Comparison of ENCODE assay signal across 1 cellular context in the genomic region with DNA sequence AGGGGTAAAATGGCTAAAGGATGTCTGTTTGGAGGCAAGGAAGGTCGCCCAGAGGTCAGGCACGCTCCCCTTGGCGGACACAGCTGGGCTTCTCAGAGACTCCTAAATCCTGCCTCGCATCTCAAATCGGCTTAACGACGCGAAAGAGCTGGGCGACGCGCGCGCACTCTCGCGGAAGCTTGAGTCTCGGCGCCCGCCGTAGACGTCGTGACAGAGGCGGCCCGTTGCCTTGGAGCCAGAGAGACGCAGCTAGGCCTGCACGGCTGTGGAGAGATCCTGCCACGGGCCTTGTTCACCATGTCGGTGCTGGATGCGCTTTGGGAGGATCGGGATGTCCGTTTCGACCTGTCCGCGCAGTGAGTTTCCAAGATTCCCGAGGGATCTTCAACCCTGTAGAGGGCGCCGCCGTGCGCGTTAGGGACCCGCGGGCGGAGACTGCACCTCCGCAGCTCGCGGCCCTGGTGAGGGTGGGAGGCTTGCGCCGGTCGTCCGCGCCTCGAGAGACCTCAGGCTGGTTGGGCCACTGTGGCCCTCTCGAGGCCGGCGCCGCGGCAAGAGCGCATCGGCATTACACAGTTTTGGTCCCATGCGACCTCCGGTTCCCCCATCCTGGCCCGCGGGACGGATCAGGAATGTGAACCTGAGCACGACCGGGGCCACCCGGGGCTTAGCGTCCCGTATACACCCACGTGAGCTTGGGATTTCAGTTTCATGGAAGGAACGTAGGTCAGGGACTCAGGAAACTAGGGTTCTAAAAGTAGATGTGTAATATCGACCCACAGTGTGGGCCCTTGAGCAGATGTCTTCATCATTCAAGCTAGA.
TF ChIP-seq lines count a peak whose summit lies in the region.

A gene (plus strand): TSS at position 238 of the 822 bp plus-strand sequence. CDS start 60 bp downstream, at position 298.

TF ChIP-seq in K562, 482 proteins besides CTCF, POLR2A, EP300 and RAD21 (continued from another document and continues in another):
- TF ChIP-seq, protein P1, sequence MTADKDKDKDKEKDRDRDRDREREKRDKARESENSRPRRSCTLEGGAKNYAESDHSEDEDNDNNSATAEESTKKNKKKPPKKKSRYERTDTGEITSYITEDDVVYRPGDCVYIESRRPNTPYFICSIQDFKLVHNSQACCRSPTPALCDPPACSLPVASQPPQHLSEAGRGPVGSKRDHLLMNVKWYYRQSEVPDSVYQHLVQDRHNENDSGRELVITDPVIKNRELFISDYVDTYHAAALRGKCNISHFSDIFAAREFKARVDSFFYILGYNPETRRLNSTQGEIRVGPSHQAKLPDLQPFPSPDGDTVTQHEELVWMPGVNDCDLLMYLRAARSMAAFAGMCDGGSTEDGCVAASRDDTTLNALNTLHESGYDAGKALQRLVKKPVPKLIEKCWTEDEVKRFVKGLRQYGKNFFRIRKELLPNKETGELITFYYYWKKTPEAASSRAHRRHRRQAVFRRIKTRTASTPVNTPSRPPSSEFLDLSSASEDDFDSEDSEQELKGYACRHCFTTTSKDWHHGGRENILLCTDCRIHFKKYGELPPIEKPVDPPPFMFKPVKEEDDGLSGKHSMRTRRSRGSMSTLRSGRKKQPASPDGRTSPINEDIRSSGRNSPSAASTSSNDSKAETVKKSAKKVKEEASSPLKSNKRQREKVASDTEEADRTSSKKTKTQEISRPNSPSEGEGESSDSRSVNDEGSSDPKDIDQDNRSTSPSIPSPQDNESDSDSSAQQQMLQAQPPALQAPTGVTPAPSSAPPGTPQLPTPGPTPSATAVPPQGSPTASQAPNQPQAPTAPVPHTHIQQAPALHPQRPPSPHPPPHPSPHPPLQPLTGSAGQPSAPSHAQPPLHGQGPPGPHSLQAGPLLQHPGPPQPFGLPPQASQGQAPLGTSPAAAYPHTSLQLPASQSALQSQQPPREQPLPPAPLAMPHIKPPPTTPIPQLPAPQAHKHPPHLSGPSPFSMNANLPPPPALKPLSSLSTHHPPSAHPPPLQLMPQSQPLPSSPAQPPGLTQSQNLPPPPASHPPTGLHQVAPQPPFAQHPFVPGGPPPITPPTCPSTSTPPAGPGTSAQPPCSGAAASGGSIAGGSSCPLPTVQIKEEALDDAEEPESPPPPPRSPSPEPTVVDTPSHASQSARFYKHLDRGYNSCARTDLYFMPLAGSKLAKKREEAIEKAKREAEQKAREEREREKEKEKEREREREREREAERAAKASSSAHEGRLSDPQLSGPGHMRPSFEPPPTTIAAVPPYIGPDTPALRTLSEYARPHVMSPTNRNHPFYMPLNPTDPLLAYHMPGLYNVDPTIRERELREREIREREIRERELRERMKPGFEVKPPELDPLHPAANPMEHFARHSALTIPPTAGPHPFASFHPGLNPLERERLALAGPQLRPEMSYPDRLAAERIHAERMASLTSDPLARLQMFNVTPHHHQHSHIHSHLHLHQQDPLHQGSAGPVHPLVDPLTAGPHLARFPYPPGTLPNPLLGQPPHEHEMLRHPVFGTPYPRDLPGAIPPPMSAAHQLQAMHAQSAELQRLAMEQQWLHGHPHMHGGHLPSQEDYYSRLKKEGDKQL (CRISPR knock-in tag; IDR thresholded peaks at IDR 0.05; ENCODE audit: borderline replicate concordance): no peak
- TF ChIP-seq ESRRA (IDR thresholded peaks at IDR 0.05; ENCODE audit: borderline replicate concordance, low read depth) (peak; percentile 69), GATA2 (CRISPR knock-in tag; IDR thresholded peaks at IDR 0.05) (no peak), ZNF263 (CRISPR knock-in tag; IDR thresholded peaks at IDR 0.05; ENCODE audit: borderline replicate concordance) (peak; percentile 75; the same call in 1 of the 2 replicates), SMAD3 (CRISPR knock-in tag; conservative IDR thresholded peaks at IDR 0.05) (no peak), CSDE1 (IDR thresholded peaks at IDR 0.05) (peak in 1 of 2 experiments; percentile 62; a peak in 1 of 4 replicates), RAD51 (IDR thresholded peaks at IDR 0.05; ENCODE audit: borderline replicate concordance, low read depth) (0 out of 2 replicates have a peak, but pooled peaks have one; percentile 31), SAFB (IDR thresholded peaks at IDR 0.05; ENCODE audit: borderline replicate concordance, low read depth, low read length) (peak; percentile 67; the same call in 1 of the 2 replicates), PHF20 (IDR thresholded peaks at IDR 0.05; ENCODE audit: partially characterized antibody) (peak; percentile 81), ZNF124 (CRISPR knock-in tag; IDR thresholded peaks at IDR 0.05) (no peak), MBD2 (IDR thresholded peaks at IDR 0.05; ENCODE audit: borderline replicate concordance, low read depth) (no peak), FOXM1 (IDR thresholded peaks at IDR 0.05; ENCODE audit: low read depth) (no peak), FOXM1 (CRISPR knock-in tag; IDR thresholded peaks at IDR 0.05; ENCODE audit: low read depth) (0 out of 2 replicates have a peak, but pooled peaks have one; percentile 19), MIER1 (IDR thresholded peaks at IDR 0.05; ENCODE audit: low read depth) (no peak), CXXC5 (CRISPR knock-in tag; IDR thresholded peaks at IDR 0.05) (peak; percentile 95), NR2C2 (CRISPR knock-in tag; IDR thresholded peaks at IDR 0.05) (peak; percentile 48; the same call in 1 of the 2 replicates), NR2C2 (tag; IDR thresholded peaks at IDR 0.05) (no peak), ZNF316 (IDR thresholded peaks at IDR 0.05) (no peak), SMAD4 (CRISPR knock-in tag; conservative IDR thresholded peaks at IDR 0.05) (peak; percentile 66), ZNF24 (IDR thresholded peaks at IDR 0.05) (peak; percentile 50; the same call in 1 of the 2 replicates), TCF7 (IDR thresholded peaks at IDR 0.05; ENCODE audit: borderline replicate concordance) (peak; percentile 80; the same call in 1 of the 2 replicates), DIDO1 (tag; IDR thresholded peaks at IDR 0.05; ENCODE audit: low read depth) (peak; percentile 85), SRF (CRISPR knock-in tag; IDR thresholded peaks at IDR 0.05) (no peak), ZFX (CRISPR knock-in tag; IDR thresholded peaks at IDR 0.05) (peak; percentile 99), TEAD2 (tag; IDR thresholded peaks at IDR 0.05) (no peak), MTA1 (IDR thresholded peaks at IDR 0.05; ENCODE audit: borderline replicate concordance) (peak; percentile 95), ZNF282 (CRISPR knock-in tag; IDR thresholded peaks at IDR 0.05) (peak; percentile 96; the same call in 1 of the 2 replicates), GTF2F1 (IDR thresholded peaks at IDR 0.05; ENCODE audit: low read depth, low read length) (no peak), FOS (IDR thresholded peaks at IDR 0.05; ENCODE audit: extremely low read depth, insufficient read length) (no peak), CBX1 (IDR thresholded peaks at IDR 0.05; ENCODE audit: low read depth) (no peak), ZBTB7A (IDR thresholded peaks at IDR 0.05; ENCODE audit: borderline replicate concordance, control insufficient read depth, low read depth, low read length) (peak; percentile 45; the same call in 1 of the 2 replicates), ZSCAN32 (CRISPR knock-in tag; IDR thresholded peaks at IDR 0.05) (0 out of 2 replicates have a peak, but pooled peaks have one; percentile 9), PRMT5 (CRISPR knock-in tag; IDR thresholded peaks at IDR 0.05) (no peak), ZBED1 (IDR thresholded peaks at IDR 0.05) (peak; percentile 40; the same call in 1 of the 2 replicates), ZNF347 (CRISPR knock-in tag; IDR thresholded peaks at IDR 0.05; ENCODE audit: low read depth) (no peak), ZNF3 (CRISPR knock-in tag; IDR thresholded peaks at IDR 0.05) (no peak), ZNF76 (CRISPR knock-in tag; IDR thresholded peaks at IDR 0.05; ENCODE audit: borderline replicate concordance) (no peak)
- TF ChIP-seq, protein P2, sequence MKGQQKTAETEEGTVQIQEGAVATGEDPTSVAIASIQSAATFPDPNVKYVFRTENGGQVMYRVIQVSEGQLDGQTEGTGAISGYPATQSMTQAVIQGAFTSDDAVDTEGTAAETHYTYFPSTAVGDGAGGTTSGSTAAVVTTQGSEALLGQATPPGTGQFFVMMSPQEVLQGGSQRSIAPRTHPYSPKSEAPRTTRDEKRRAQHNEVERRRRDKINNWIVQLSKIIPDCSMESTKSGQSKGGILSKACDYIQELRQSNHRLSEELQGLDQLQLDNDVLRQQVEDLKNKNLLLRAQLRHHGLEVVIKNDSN (CRISPR knock-in tag; IDR thresholded peaks at IDR 0.05): 0 out of 2 replicates have a peak, but pooled peaks have one; percentile 44
- TF ChIP-seq, protein P3, sequence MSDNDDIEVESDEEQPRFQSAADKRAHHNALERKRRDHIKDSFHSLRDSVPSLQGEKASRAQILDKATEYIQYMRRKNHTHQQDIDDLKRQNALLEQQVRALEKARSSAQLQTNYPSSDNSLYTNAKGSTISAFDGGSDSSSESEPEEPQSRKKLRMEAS (CRISPR knock-in tag; IDR thresholded peaks at IDR 0.05): peak; percentile 82
- TF ChIP-seq, protein P4, sequence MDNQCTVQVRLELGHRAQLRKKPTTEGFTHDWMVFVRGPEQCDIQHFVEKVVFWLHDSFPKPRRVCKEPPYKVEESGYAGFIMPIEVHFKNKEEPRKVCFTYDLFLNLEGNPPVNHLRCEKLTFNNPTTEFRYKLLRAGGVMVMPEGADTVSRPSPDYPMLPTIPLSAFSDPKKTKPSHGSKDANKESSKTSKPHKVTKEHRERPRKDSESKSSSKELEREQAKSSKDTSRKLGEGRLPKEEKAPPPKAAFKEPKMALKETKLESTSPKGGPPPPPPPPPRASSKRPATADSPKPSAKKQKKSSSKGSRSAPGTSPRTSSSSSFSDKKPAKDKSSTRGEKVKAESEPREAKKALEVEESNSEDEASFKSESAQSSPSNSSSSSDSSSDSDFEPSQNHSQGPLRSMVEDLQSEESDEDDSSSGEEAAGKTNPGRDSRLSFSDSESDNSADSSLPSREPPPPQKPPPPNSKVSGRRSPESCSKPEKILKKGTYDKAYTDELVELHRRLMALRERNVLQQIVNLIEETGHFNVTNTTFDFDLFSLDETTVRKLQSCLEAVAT (IDR thresholded peaks at IDR 0.05): no peak
- TF ChIP-seq, protein P5, sequence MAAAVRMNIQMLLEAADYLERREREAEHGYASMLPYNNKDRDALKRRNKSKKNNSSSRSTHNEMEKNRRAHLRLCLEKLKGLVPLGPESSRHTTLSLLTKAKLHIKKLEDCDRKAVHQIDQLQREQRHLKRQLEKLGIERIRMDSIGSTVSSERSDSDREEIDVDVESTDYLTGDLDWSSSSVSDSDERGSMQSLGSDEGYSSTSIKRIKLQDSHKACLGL (CRISPR knock-in tag; IDR thresholded peaks at IDR 0.05; ENCODE audit: borderline replicate concordance, poor library complexity, severe bottlenecking): no peak
- TF ChIP-seq, protein P6, sequence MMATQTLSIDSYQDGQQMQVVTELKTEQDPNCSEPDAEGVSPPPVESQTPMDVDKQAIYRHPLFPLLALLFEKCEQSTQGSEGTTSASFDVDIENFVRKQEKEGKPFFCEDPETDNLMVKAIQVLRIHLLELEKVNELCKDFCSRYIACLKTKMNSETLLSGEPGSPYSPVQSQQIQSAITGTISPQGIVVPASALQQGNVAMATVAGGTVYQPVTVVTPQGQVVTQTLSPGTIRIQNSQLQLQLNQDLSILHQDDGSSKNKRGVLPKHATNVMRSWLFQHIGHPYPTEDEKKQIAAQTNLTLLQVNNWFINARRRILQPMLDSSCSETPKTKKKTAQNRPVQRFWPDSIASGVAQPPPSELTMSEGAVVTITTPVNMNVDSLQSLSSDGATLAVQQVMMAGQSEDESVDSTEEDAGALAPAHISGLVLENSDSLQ (IDR thresholded peaks at IDR 0.05): peak; percentile 20; the same call in 1 of the 2 replicates
- TF ChIP-seq, protein P7, sequence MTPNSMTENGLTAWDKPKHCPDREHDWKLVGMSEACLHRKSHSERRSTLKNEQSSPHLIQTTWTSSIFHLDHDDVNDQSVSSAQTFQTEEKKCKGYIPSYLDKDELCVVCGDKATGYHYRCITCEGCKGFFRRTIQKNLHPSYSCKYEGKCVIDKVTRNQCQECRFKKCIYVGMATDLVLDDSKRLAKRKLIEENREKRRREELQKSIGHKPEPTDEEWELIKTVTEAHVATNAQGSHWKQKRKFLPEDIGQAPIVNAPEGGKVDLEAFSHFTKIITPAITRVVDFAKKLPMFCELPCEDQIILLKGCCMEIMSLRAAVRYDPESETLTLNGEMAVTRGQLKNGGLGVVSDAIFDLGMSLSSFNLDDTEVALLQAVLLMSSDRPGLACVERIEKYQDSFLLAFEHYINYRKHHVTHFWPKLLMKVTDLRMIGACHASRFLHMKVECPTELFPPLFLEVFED (CRISPR knock-in tag; conservative IDR thresholded peaks at IDR 0.05): 0 out of 2 replicates have a peak, but pooled peaks have one; percentile 27
- TF ChIP-seq, protein P8, sequence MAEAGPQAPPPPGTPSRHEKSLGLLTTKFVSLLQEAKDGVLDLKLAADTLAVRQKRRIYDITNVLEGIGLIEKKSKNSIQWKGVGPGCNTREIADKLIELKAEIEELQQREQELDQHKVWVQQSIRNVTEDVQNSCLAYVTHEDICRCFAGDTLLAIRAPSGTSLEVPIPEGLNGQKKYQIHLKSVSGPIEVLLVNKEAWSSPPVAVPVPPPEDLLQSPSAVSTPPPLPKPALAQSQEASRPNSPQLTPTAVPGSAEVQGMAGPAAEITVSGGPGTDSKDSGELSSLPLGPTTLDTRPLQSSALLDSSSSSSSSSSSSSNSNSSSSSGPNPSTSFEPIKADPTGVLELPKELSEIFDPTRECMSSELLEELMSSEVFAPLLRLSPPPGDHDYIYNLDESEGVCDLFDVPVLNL (CRISPR knock-in tag; IDR thresholded peaks at IDR 0.05; ENCODE audit: low read depth): no peak
- TF ChIP-seq, protein P9, sequence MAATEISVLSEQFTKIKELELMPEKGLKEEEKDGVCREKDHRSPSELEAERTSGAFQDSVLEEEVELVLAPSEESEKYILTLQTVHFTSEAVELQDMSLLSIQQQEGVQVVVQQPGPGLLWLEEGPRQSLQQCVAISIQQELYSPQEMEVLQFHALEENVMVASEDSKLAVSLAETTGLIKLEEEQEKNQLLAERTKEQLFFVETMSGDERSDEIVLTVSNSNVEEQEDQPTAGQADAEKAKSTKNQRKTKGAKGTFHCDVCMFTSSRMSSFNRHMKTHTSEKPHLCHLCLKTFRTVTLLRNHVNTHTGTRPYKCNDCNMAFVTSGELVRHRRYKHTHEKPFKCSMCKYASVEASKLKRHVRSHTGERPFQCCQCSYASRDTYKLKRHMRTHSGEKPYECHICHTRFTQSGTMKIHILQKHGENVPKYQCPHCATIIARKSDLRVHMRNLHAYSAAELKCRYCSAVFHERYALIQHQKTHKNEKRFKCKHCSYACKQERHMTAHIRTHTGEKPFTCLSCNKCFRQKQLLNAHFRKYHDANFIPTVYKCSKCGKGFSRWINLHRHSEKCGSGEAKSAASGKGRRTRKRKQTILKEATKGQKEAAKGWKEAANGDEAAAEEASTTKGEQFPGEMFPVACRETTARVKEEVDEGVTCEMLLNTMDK (IDR thresholded peaks at IDR 0.05; ENCODE audit: borderline replicate concordance, insufficient read depth, low read depth, low read length, poor library complexity, severe bottlenecking): peak; percentile 87
- TF ChIP-seq, protein P10, sequence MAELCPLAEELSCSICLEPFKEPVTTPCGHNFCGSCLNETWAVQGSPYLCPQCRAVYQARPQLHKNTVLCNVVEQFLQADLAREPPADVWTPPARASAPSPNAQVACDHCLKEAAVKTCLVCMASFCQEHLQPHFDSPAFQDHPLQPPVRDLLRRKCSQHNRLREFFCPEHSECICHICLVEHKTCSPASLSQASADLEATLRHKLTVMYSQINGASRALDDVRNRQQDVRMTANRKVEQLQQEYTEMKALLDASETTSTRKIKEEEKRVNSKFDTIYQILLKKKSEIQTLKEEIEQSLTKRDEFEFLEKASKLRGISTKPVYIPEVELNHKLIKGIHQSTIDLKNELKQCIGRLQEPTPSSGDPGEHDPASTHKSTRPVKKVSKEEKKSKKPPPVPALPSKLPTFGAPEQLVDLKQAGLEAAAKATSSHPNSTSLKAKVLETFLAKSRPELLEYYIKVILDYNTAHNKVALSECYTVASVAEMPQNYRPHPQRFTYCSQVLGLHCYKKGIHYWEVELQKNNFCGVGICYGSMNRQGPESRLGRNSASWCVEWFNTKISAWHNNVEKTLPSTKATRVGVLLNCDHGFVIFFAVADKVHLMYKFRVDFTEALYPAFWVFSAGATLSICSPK (IDR thresholded peaks at IDR 0.05; ENCODE audit: borderline replicate concordance): no peak
